In genomic region chr19:3407556-3408516, GRCh38 we compare ENCODE assay signal across 11 cellular contexts. TPM values are rescaled to one million over a fixed set of nuclear protein-coding genes. Genes with fewer than 3 reads are reported as not detected.
A peak's percentile ranks its signal among the peaks of the same experiment; 100 is the strongest.
DNase-seq lines count a peak whose midpoint lies in the region; ATAC-seq and TF ChIP-seq lines count a peak whose summit lies in the region.
"Had no signal": no experiment of that assay in that cellular context is flagged by ENCODE, and none has a peak within 500 bp of the region (broad histone marks: within the 10 kb centered on the region; RNA-seq: fewer than 3 reads in every experiment).

No MANE protein-coding gene starts in this region.

- no peak for ATAC-seq in body of pancreas

- intact Hi-C loops in body of pancreas (cut with DNase I), result no loop called here
- intact Hi-C loops in posterior vena cava (cut with DNase I), result no loop called here
- intact Hi-C loops in activated naive CD4-positive, alpha-beta T cell treated with anti-CD3 and anti-CD28 coated beads for 36 hours (cut with micrococcal nuclease), result no loop called here

- no peaks in the 10 kb centered on the region for H3K27me3 Mint-ChIP-seq in activated naive CD4-positive, alpha-beta T cell treated with anti-CD3 and anti-CD28 coated beads for 36 hours (ENCODE audit: low read depth)
- H3K27me3 Mint-ChIP-seq in mesothelial cell of epicardium (ENCODE audit: low read depth), result peaks cover 11% of the 10 kb centered on the region
- H3K27me3 Mint-ChIP-seq: central memory CD8-positive, alpha-beta T cell had no signal

- H3K9me3 Mint-ChIP-seq in activated naive CD4-positive, alpha-beta T cell treated with anti-CD3 and anti-CD28 coated beads for 36 hours, result no peaks in the 10 kb centered on the region
- H3K9me3 Mint-ChIP-seq in mesothelial cell of epicardium, result no peaks in the 10 kb centered on the region
- H3K9me3 Mint-ChIP-seq: central memory CD8-positive, alpha-beta T cell had no signal

- TF ChIP-seq CTCF in AG10803 (conservative IDR thresholded peaks at IDR 0.05; ENCODE audit: low read length), result no peak
- TF ChIP-seq CTCF in body of pancreas (IDR thresholded peaks at IDR 0.05), result no peak
- no peak for TF ChIP-seq CTCF in hepatocyte (IDR thresholded peaks at IDR 0.05; ENCODE audit: poor library complexity)
- no peak for TF ChIP-seq CTCF in mesothelial cell of epicardium (IDR thresholded peaks at IDR 0.05; ENCODE audit: unreplicated experiment)

- H3K27ac ChIP-seq in body of pancreas (peak overlapping the region; percentile 50 to 89 (median 80)), hepatocyte (peak overlapping the region; percentile 87)

- H4K20me1 ChIP-seq in hepatocyte (ENCODE audit: insufficient read depth, poor library complexity, severe bottlenecking), result no peaks in the 10 kb centered on the region

- 16 to 35% methylated on average over 19 to 23 of the region's 27 CpGs for WGBS in body of pancreas, 2 donors
- 65% methylated on average over 25 of the region's 27 CpGs for WGBS in hepatocyte (ENCODE audit: low lambda C conversion rate, missing lambda C conversion rate)

- H3K79me2 ChIP-seq in hepatocyte, result peaks cover 17% of the 10 kb centered on the region

- H2AFZ ChIP-seq in hepatocyte, result no peak overlapping the region

- H3K27ac Mint-ChIP-seq in activated naive CD4-positive, alpha-beta T cell treated with anti-CD3 and anti-CD28 coated beads for 36 hours, result no peak overlapping the region
- H3K27ac Mint-ChIP-seq in mesothelial cell of epicardium, result no peak overlapping the region

- no peaks in the 10 kb centered on the region for H3K36me3 Mint-ChIP-seq in activated naive CD4-positive, alpha-beta T cell treated with anti-CD3 and anti-CD28 coated beads for 36 hours (ENCODE audit: low read depth)
- H3K36me3 Mint-ChIP-seq in mesothelial cell of epicardium, result no peaks in the 10 kb centered on the region

- CTCF ChIA-PET in activated naive CD4-positive, alpha-beta T cell treated with anti-CD3 and anti-CD28 coated beads for 36 hours (lab: Charles Lee), result interaction anchor here (1.6 kb wide), 1 partner anchor 22 kb away, joined by 5 read pairs; no protein-coding TSS in a partner anchor

- no peaks in the 10 kb centered on the region for H3K4me1 Mint-ChIP-seq in activated naive CD4-positive, alpha-beta T cell treated with anti-CD3 and anti-CD28 coated beads for 36 hours (ENCODE audit: low read depth)
- H3K4me1 Mint-ChIP-seq in mesothelial cell of epicardium, result peaks cover 2% of the 10 kb centered on the region
- H3K4me1 Mint-ChIP-seq: central memory CD8-positive, alpha-beta T cell had no signal

- TF ChIP-seq POLR2A in body of pancreas (IDR thresholded peaks at IDR 0.05), result peak in 2 of 3 donors; percentile 39 to 44
- no peak for TF ChIP-seq POLR2A in erythroblast (IDR thresholded peaks at IDR 0.05; ENCODE audit: low read length)

- no peak overlapping the region for H3K4me2 ChIP-seq in hepatocyte

- H3K4me1 ChIP-seq in body of pancreas, result peaks cover 99% of the 10 kb centered on the region
- peaks cover 24% of the 10 kb centered on the region for H3K4me1 ChIP-seq in hepatocyte (ENCODE audit: insufficient read depth)

- H3K36me3 ChIP-seq in body of pancreas (replicated peaks in 1 of 2; ENCODE audit: insufficient read depth in 1 of 2, low read depth in 2 of 2), result peaks cover 0 to 2% of the 10 kb centered on the region in 2 donors
- H3K36me3 ChIP-seq in hepatocyte (replicated peaks; ENCODE audit: insufficient read depth, low read depth), result no peaks in the 10 kb centered on the region

- H3K4me3 Mint-ChIP-seq in activated naive CD4-positive, alpha-beta T cell treated with anti-CD3 and anti-CD28 coated beads for 36 hours, result no peak overlapping the region
- H3K4me3 Mint-ChIP-seq in mesothelial cell of epicardium, result no peak overlapping the region
- H3K4me3 Mint-ChIP-seq: central memory CD8-positive, alpha-beta T cell had no signal

- DNase-seq in AG10803 (ENCODE audit: low read depth) (peak; percentile 57), body of pancreas (peak; percentile 62 to 74 (median 71)), hepatocyte (ENCODE audit: low spot score) (no peak), posterior vena cava (ENCODE audit: low spot score) (peak; percentile 86), COLO829 (ENCODE audit: low spot score) (no peak), erythroblast (lab: John Stamatoyannopoulos, UW) (no peak), mesothelial cell of epicardium (ENCODE audit: low spot score in 2 of 2, unreplicated experiment in 2 of 2) (no peak)
- no peak for DNase-seq in activated naive CD4-positive, alpha-beta T cell treated with anti-CD3 and anti-CD28 coated beads for 36 hours
- DNase-seq: activated CD8-positive, alpha-beta memory T cell treated with anti-CD3 and anti-CD28 coated beads for 24 hours; NCI-H510A had no signal

- no peaks in the 10 kb centered on the region for H3K9me2 ChIP-seq in hepatocyte (replicated peaks; ENCODE audit: insufficient read depth)

- H3K27me3 ChIP-seq in body of pancreas (no peaks in the 10 kb centered on the region), hepatocyte (no peaks in the 10 kb centered on the region)

- H3K4me3 ChIP-seq in AG10803 (ENCODE audit: low read length) (no peak overlapping the region), body of pancreas (no peak overlapping the region), hepatocyte (no peak overlapping the region)

- H3K9me3 ChIP-seq in body of pancreas (no peaks in the 10 kb centered on the region), hepatocyte (ENCODE audit: low read depth) (no peaks in the 10 kb centered on the region)

RNA-seq across cellular contexts. Expression of gene NFIC, which starts 41.5 kb away (rescaled TPM):
- total RNA-seq in body of pancreas, result 100 to 1,000 TPM; 178 to 186 TPM
- 7.1 and 7.8 TPM in 2 replicates for total RNA-seq in hepatocyte
- 20.9 and 30.5 TPM in 2 replicates for polyA plus RNA-seq in hepatocyte
- 100 to 1,000 TPM; 196 to 223 TPM for total RNA-seq in posterior vena cava
- total RNA-seq in activated naive CD4-positive, alpha-beta T cell treated with anti-CD3 and anti-CD28 coated beads for 36 hours, result 10 to 100 TPM; 11.9 to 12.8 TPM
- 28.6 to 32.9 TPM (median 32.2 TPM) in 3 replicates for total RNA-seq in mesothelial cell of epicardium

Comparison
In these comparisons a context has a peak if more than half of its experiments do, and no peak if none do; other contexts are left out.
1. DNase-seq: peak in AG10803 (single experiment), body of pancreas (4 of 4) and posterior vena cava (single experiment); none in hepatocyte (single experiment), COLO829 (single experiment), activated naive CD4-positive, alpha-beta T cell treated with anti-CD3 and anti-CD28 coated beads for 36 hours (single experiment), erythroblast (0 of 2) and mesothelial cell of epicardium (0 of 2).